8 cellular contexts compared by ENCODE assay signal in genomic region chr17:18259621-18260331, GRCh38. TPM values are rescaled to one million over a fixed set of nuclear protein-coding genes. Genes with fewer than 3 reads are reported as not detected.
DNase-seq lines count a peak whose midpoint lies in the region; ATAC-seq, FAIRE-seq and TF ChIP-seq lines count a peak whose summit lies in the region.

No MANE protein-coding gene starts in this region.

- peak overlapping the region; percentile 79; the same call in 1 of the 2 replicates for H3K9ac ChIP-seq in GM12878 (ENCODE audit: control insufficient read depth, insufficient read depth, low read length)

- 59% methylated on average over 21 of the region's 22 CpGs for WGBS in GM12878 (ENCODE audit: insufficient coverage, insufficient replicate concordance, low lambda C conversion rate, missing lambda C conversion rate)
- 77 to 78% methylated on average over 21 to 22 of the region's 22 CpGs for WGBS in mesodermal cell (ENCODE audit: insufficient coverage in 2 of 2), 2 experiments

- FAIRE-seq in GM12878 (lab: Jason Lieb, UNC) (no peak), D721Med (lab: Jason Lieb, UNC) (no peak)

- no peak for TF ChIP-seq RAD21 in GM12878 (IDR thresholded peaks at IDR 0.05; ENCODE audit: insufficient read depth, low read depth, low read length)

- H3K4me1 ChIP-seq in GM12878 (ENCODE audit: control insufficient read depth, insufficient read depth, low read length), result peaks cover 21% of the 10 kb centered on the region
- peaks cover 21% of the 10 kb centered on the region for H3K4me1 ChIP-seq in mesodermal cell (ENCODE audit: control insufficient read depth, insufficient read depth, low read length, poor library complexity, severe bottlenecking)

- no peaks in the 10 kb centered on the region for H3K27me3 ChIP-seq in GM12878 (replicated peaks in 1 of 2; ENCODE audit: control insufficient read depth in 2 of 2, insufficient read depth in 2 of 2, low read length in 1 of 2)

- SMC1A ChIA-PET in GM12878 (lab: Charles Lee; ENCODE audit: uncharacterized antibody, unreplicated experiment), result interaction anchor here (0.9 kb wide), 1 partner anchor 77 kb away, joined by 3 read pairs; no protein-coding TSS in a partner anchor

- ATAC-seq in GM12878, result no peak
- no peak for ATAC-seq in GM21619 (IDR thresholded peaks at IDR 0.05; ENCODE audit: unreplicated experiment)

- no peak for TF ChIP-seq POLR2A in GM12878 (IDR thresholded peaks at IDR 0.05; ENCODE audit: low read depth, low read length)

- peaks cover 14% of the 10 kb centered on the region for H3K79me2 ChIP-seq in GM12878 (ENCODE audit: control insufficient read depth, insufficient read depth, low read length)

- no TSS peak for BruUV-seq in GM12878 (replicated peaks; lab: Mats Ljungman, UMichigan)

- intact Hi-C loops in GM12878 (cut with micrococcal nuclease; ENCODE audit: unreplicated experiment), result loop anchor here (2.0 kb wide), 2 partner anchors 33 to 55 kb away; partner anchors contain the start of genes SMCR8 and TOP3A

- POLR2A ChIA-PET in GM12878 (lab: Charles Lee), result interaction anchor here (0.9 to 1.7 kb wide), 2 partner anchors 35 to 55 kb away, joined by 4 to 5 read pairs; partner anchors contain the start of genes LLGL1, SMCR8 and TOP3A

- DNase-seq in HS-5 (ENCODE audit: low read depth), result peak; percentile 65
- DNase-seq in GM12878 (ENCODE audit: low read depth, low spot score), result no peak
- no peak for DNase-seq in D721Med (ENCODE audit: insufficient read length, low spot score)
- no peak for DNase-seq in stimulated activated CD4-positive, alpha-beta T cell treated with anti-CD3 and anti-CD28 coated beads, Interleukin-4, amount 100 ng/mL, for 1 hour
- DNase-seq in GM03348 (ENCODE audit: low spot score), result no peak

- in situ Hi-C loops in GM12878 (cut with MboI), result no loop called here

- H4K20me1 ChIP-seq in GM12878 (ENCODE audit: control insufficient read depth, insufficient read depth), result no peaks in the 10 kb centered on the region

- TF ChIP-seq CTCF in C4-2B (conservative IDR thresholded peaks at IDR 0.05) (no peak), GM12878 (IDR thresholded peaks at IDR 0.05 in 2 of 3, conservative IDR thresholded peaks at IDR 0.05 in 1 of 3; ENCODE audit: control insufficient read depth in 2 of 3, extremely low read depth in 1 of 3, insufficient read depth in 1 of 3, low read depth in 3 of 3, low read length in 3 of 3) (no peak), D721Med (IDR thresholded peaks at IDR 0.05; ENCODE audit: insufficient read depth, missing control alignments) (no peak)

- H3K4me2 ChIP-seq in GM12878 (ENCODE audit: control insufficient read depth, insufficient read depth), result peak overlapping the region; percentile 94

- peak overlapping the region; percentile 91; the same call in 1 of the 2 replicates for H3K4me3 ChIP-seq in GM12878
- peak overlapping the region; percentile 81 for H3K4me3 ChIP-seq in mesodermal cell (ENCODE audit: extremely low read depth, insufficient read depth, low read length, poor library complexity, severe bottlenecking)

- H3K27ac ChIP-seq in C4-2B (peak overlapping the region; percentile 89), GM12878 (ENCODE audit: control insufficient read depth, insufficient read depth) (peak overlapping the region; percentile 82; the same call in 1 of the 2 replicates), mesodermal cell (ENCODE audit: low read depth, low read length, severe bottlenecking) (peak overlapping the region; percentile 89)

- TF ChIP-seq EP300 in GM12878 (IDR thresholded peaks at IDR 0.05; ENCODE audit: borderline replicate concordance in 1 of 2, control insufficient read depth in 1 of 2, low read depth in 2 of 2, low read length in 2 of 2), result no peak

- peaks cover 4 to 5% of the 10 kb centered on the region in 2 experiments; a peak in 3 of 4 replicates for H3K36me3 ChIP-seq in GM12878 (ENCODE audit: control insufficient read depth in 2 of 2, insufficient read depth in 2 of 2, low read length in 1 of 2)
- H3K36me3 ChIP-seq in mesodermal cell (ENCODE audit: control insufficient read depth, insufficient read depth, low read length), result peaks cover 46% of the 10 kb centered on the region

- CTCF ChIA-PET in GM12878 (lab: Yijun Ruan, JAX), result no interaction called here

- no peaks in the 10 kb centered on the region for H3K9me3 ChIP-seq in GM12878 (replicated peaks; ENCODE audit: control insufficient read depth, insufficient read depth, low read length)
- no peaks in the 10 kb centered on the region for H3K9me3 ChIP-seq in mesodermal cell (ENCODE audit: control insufficient read depth, low read length)

- RAD21 ChIA-PET in GM12878 (lab: Charles Lee; ENCODE audit: unreplicated experiment), result no interaction called here

- peak overlapping the region; percentile 96 for H2AFZ ChIP-seq in GM12878 (ENCODE audit: control insufficient read depth, low read depth, low read length)

RNA-seq across cellular contexts. Expression of gene MIEF2, which starts 0.7 kb away (rescaled TPM):
- 27.7 and 31.4 TPM in 2 replicates for total RNA-seq in GM12878 (2013; cell fraction: nucleolus; rRNA removed)
- total RNA-seq in GM12878 (2014; rRNA removed), result 6.6 and 7.3 TPM in 2 replicates
- total RNA-seq in GM12878 (2014; rRNA removed; fragmentation: Illumina TruSeq; extraction: Trizol), result 1.6 and 1.7 TPM in 2 replicates
- 8.3 and 8.4 TPM in 2 replicates for total RNA-seq in GM12878 (2021)
- polyA plus RNA-seq in GM12878 (2011; ENCODE audit: low read depth), result 1.2 TPM
- 2.3 and 3.9 TPM in 2 replicates for polyA plus RNA-seq in GM12878 (2011; rRNA removed)
- polyA plus RNA-seq in GM12878 (2011; cell fraction: cytosol; rRNA removed), result 9.7 and 10.0 TPM in 2 replicates
- 24.2 and 29.4 TPM in 2 replicates for polyA plus RNA-seq in GM12878 (2011; cell fraction: nucleus; rRNA removed)
- 6.0 and 9.4 TPM in 2 replicates for polyA plus RNA-seq in GM12878 (2012)
- polyA plus RNA-seq in GM12878 (2014; fragmentation: Illumina TruSeq; extraction: Trizol), result 0.35 and 1.4 TPM in 2 replicates
- under 1 TPM; 0.16 to 0.42 TPM for polyA plus RNA-seq in GM12878 (2014; fragmentation: Nextera tagmentation; extraction: Ambion mirVana)
- 4.2 and 6.1 TPM in 2 replicates for polyA plus RNA-seq in GM12878 (2014; rRNA removed)
- polyA plus RNA-seq in GM12878 (2016; fragmentation: Nextera tagmentation; extraction: Ambion mirVana), result 1 to 10 TPM; 7.1 to 9.2 TPM
- polyA minus RNA-seq in GM12878 (2011; rRNA and poly(A)+ RNA removed), result 7.0 and 15.9 TPM in 2 replicates
- polyA minus RNA-seq in GM12878 (2011; cell fraction: cytosol; rRNA and poly(A)+ RNA removed), result 3.1 and 3.6 TPM in 2 replicates
- 15.2 and 20.4 TPM in 2 replicates for polyA minus RNA-seq in GM12878 (2011; cell fraction: nucleus; rRNA and poly(A)+ RNA removed)
- polyA plus RNA-seq in mesodermal cell (2013, experiment 1 of 2), result 9.3 TPM
- polyA plus RNA-seq in mesodermal cell (2013, experiment 2 of 2), result 7.2 TPM

RNA-seq across cellular contexts. Expression of gene FLII, which starts 1.2 kb away (rescaled TPM):
- 93.7 and 103 TPM in 2 replicates for total RNA-seq in GM12878 (2013; cell fraction: nucleolus; rRNA removed)
- 109 and 118 TPM in 2 replicates for total RNA-seq in GM12878 (2014; rRNA removed)
- 83.1 and 84.3 TPM in 2 replicates for total RNA-seq in GM12878 (2014; rRNA removed; fragmentation: Illumina TruSeq; extraction: Trizol)
- total RNA-seq in GM12878 (2021), result 169 and 182 TPM in 2 replicates
- polyA plus RNA-seq in GM12878 (2011; ENCODE audit: low read depth), result 124 TPM
- 110 and 200 TPM in 2 replicates for polyA plus RNA-seq in GM12878 (2011; rRNA removed)
- polyA plus RNA-seq in GM12878 (2011; cell fraction: cytosol; rRNA removed), result 246 and 320 TPM in 2 replicates
- polyA plus RNA-seq in GM12878 (2011; cell fraction: nucleus; rRNA removed), result 551 and 585 TPM in 2 replicates
- polyA plus RNA-seq in GM12878 (2012), result 116 and 131 TPM in 2 replicates
- 75.4 and 94.4 TPM in 2 replicates for polyA plus RNA-seq in GM12878 (2014; fragmentation: Illumina TruSeq; extraction: Trizol)
- polyA plus RNA-seq in GM12878 (2014; fragmentation: Nextera tagmentation; extraction: Ambion mirVana), result 10 to 100 TPM; 22.2 to 33.0 TPM
- polyA plus RNA-seq in GM12878 (2014; rRNA removed), result 122 and 124 TPM in 2 replicates
- polyA plus RNA-seq in GM12878 (2016; fragmentation: Nextera tagmentation; extraction: Ambion mirVana), result 100 to 1,000 TPM; 128 to 139 TPM
- polyA minus RNA-seq in GM12878 (2011; rRNA and poly(A)+ RNA removed), result 230 and 280 TPM in 2 replicates
- 123 and 124 TPM in 2 replicates for polyA minus RNA-seq in GM12878 (2011; cell fraction: cytosol; rRNA and poly(A)+ RNA removed)
- 69.9 and 94.9 TPM in 2 replicates for polyA minus RNA-seq in GM12878 (2011; cell fraction: nucleus; rRNA and poly(A)+ RNA removed)
- 259 TPM for polyA plus RNA-seq in mesodermal cell (2013, experiment 1 of 2)
- 229 TPM for polyA plus RNA-seq in mesodermal cell (2013, experiment 2 of 2)

RNA-seq across cellular contexts. Expression of gene LLGL1, which starts 34.3 kb away (rescaled TPM):
- total RNA-seq in GM12878 (2013; cell fraction: nucleolus; rRNA removed), result 3.1 and 3.5 TPM in 2 replicates
- total RNA-seq in GM12878 (2014; rRNA removed) (5.9 and 7.8 TPM in 2 replicates), GM12878 (2014; rRNA removed; fragmentation: Illumina TruSeq; extraction: Trizol) (1.9 and 3.0 TPM in 2 replicates), GM12878 (2021) (8.8 and 9.2 TPM in 2 replicates)
- 1.3 TPM for polyA plus RNA-seq in GM12878 (2011; ENCODE audit: low read depth)
- polyA plus RNA-seq in GM12878 (2011; rRNA removed) (1.5 and 3.7 TPM in 2 replicates), GM12878 (2014; fragmentation: Illumina TruSeq; extraction: Trizol) (0.70 and 2.0 TPM in 2 replicates), GM12878 (2014; fragmentation: Nextera tagmentation; extraction: Ambion mirVana) (under 1 TPM; 0.02 TPM), GM12878 (2014; rRNA removed) (8.7 and 9.8 TPM in 2 replicates), GM12878 (2016; fragmentation: Nextera tagmentation; extraction: Ambion mirVana) (1 to 10 TPM in 1 of 2 experiments, under 1 TPM in 1; 0.82 to 1.3 TPM)
- 6.0 and 9.3 TPM in 2 replicates for polyA plus RNA-seq in GM12878 (2011; cell fraction: cytosol; rRNA removed)
- 6.7 and 10.5 TPM in 2 replicates for polyA plus RNA-seq in GM12878 (2011; cell fraction: nucleus; rRNA removed)
- 2.8 and 3.0 TPM in 2 replicates for polyA plus RNA-seq in GM12878 (2012)
- 3.9 and 8.6 TPM in 2 replicates for polyA minus RNA-seq in GM12878 (2011; rRNA and poly(A)+ RNA removed)
- polyA minus RNA-seq in GM12878 (2011; cell fraction: cytosol; rRNA and poly(A)+ RNA removed), result 3.6 and 4.1 TPM in 2 replicates
- polyA minus RNA-seq in GM12878 (2011; cell fraction: nucleus; rRNA and poly(A)+ RNA removed), result 1.9 and 3.4 TPM in 2 replicates
- polyA plus RNA-seq in mesodermal cell (2013, experiment 1 of 2), result 64.1 TPM
- 52.4 TPM for polyA plus RNA-seq in mesodermal cell (2013, experiment 2 of 2)

RNA-seq across cellular contexts. Expression of gene TOP3A, which starts 55.0 kb away (rescaled TPM):
- 164 and 173 TPM in 2 replicates for total RNA-seq in GM12878 (2013; cell fraction: nucleolus; rRNA removed)
- total RNA-seq in GM12878 (2014; rRNA removed) (32.8 and 39.5 TPM in 2 replicates), GM12878 (2014; rRNA removed; fragmentation: Illumina TruSeq; extraction: Trizol) (31.3 and 33.6 TPM in 2 replicates), GM12878 (2021) (50.0 and 51.9 TPM in 2 replicates)
- polyA plus RNA-seq in GM12878 (2011; ENCODE audit: low read depth), result 21.7 TPM
- polyA plus RNA-seq in GM12878 (2011; rRNA removed) (21.6 and 25.3 TPM in 2 replicates), GM12878 (2014; fragmentation: Illumina TruSeq; extraction: Trizol) (22.8 and 30.8 TPM in 2 replicates), GM12878 (2014; fragmentation: Nextera tagmentation; extraction: Ambion mirVana) (10 to 100 TPM in 1 of 2 experiments, 1 to 10 TPM in 1; 4.2 to 11.5 TPM), GM12878 (2014; rRNA removed) (30.0 and 30.2 TPM in 2 replicates), GM12878 (2016; fragmentation: Nextera tagmentation; extraction: Ambion mirVana) (10 to 100 TPM; 35.3 to 39.4 TPM)
- polyA plus RNA-seq in GM12878 (2011; cell fraction: cytosol; rRNA removed), result 19.3 and 20.7 TPM in 2 replicates
- polyA plus RNA-seq in GM12878 (2011; cell fraction: nucleus; rRNA removed), result 38.3 and 45.7 TPM in 2 replicates
- polyA plus RNA-seq in GM12878 (2012), result 21.7 and 22.5 TPM in 2 replicates
- 46.9 and 51.2 TPM in 2 replicates for polyA minus RNA-seq in GM12878 (2011; rRNA and poly(A)+ RNA removed)
- polyA minus RNA-seq in GM12878 (2011; cell fraction: cytosol; rRNA and poly(A)+ RNA removed), result 11.1 and 19.5 TPM in 2 replicates
- 39.4 and 60.5 TPM in 2 replicates for polyA minus RNA-seq in GM12878 (2011; cell fraction: nucleus; rRNA and poly(A)+ RNA removed)
- polyA plus RNA-seq in mesodermal cell (2013, experiment 1 of 2), result 28.1 TPM
- polyA plus RNA-seq in mesodermal cell (2013, experiment 2 of 2), result 34.4 TPM

RNA-seq across cellular contexts. Expression of gene SMCR8, which starts 55.3 kb away (rescaled TPM):
- total RNA-seq in GM12878 (2013; cell fraction: nucleolus; rRNA removed), result 18.5 and 19.9 TPM in 2 replicates
- total RNA-seq in GM12878 (2014; rRNA removed) (10.4 and 11.6 TPM in 2 replicates), GM12878 (2014; rRNA removed; fragmentation: Illumina TruSeq; extraction: Trizol) (9.6 and 10.9 TPM in 2 replicates), GM12878 (2021) (14.6 and 16.4 TPM in 2 replicates)
- polyA plus RNA-seq in GM12878 (2011; ENCODE audit: low read depth), result 7.6 TPM
- polyA plus RNA-seq in GM12878 (2011; rRNA removed) (5.3 and 6.4 TPM in 2 replicates), GM12878 (2014; fragmentation: Illumina TruSeq; extraction: Trizol) (12.1 and 13.4 TPM in 2 replicates), GM12878 (2014; fragmentation: Nextera tagmentation; extraction: Ambion mirVana) (under 1 TPM; 0.52 to 0.77 TPM), GM12878 (2014; rRNA removed) (9.7 and 9.9 TPM in 2 replicates), GM12878 (2016; fragmentation: Nextera tagmentation; extraction: Ambion mirVana) (1 to 10 TPM; 4.5 to 4.7 TPM)
- polyA plus RNA-seq in GM12878 (2011; cell fraction: cytosol; rRNA removed), result 7.0 and 7.7 TPM in 2 replicates
- 8.9 and 10.0 TPM in 2 replicates for polyA plus RNA-seq in GM12878 (2011; cell fraction: nucleus; rRNA removed)
- polyA plus RNA-seq in GM12878 (2012), result 10.2 and 10.3 TPM in 2 replicates
- polyA minus RNA-seq in GM12878 (2011; rRNA and poly(A)+ RNA removed), result 10.2 and 14.8 TPM in 2 replicates
- 5.1 TPM in 2 replicates for polyA minus RNA-seq in GM12878 (2011; cell fraction: cytosol; rRNA and poly(A)+ RNA removed)
- 8.0 and 12.5 TPM in 2 replicates for polyA minus RNA-seq in GM12878 (2011; cell fraction: nucleus; rRNA and poly(A)+ RNA removed)
- 11.6 TPM for polyA plus RNA-seq in mesodermal cell (2013, experiment 1 of 2)
- 10.5 TPM for polyA plus RNA-seq in mesodermal cell (2013, experiment 2 of 2)
